In genomic region chr3:188954590-188955208, GRCh38 we compare ENCODE assay signal across 8 cellular contexts.
DNase-seq lines count a peak whose midpoint lies in the region; ATAC-seq lines count a peak whose summit lies in the region.

No MANE protein-coding gene starts in this region.

- DNase-seq in ELR (ENCODE audit: low read depth) (peak; percentile 86), HK-2 (ENCODE audit: unreplicated experiment) (peak; percentile 86), NCI-H82 (lab: John Stamatoyannopoulos, UW) (peak; percentile 87), midbrain (lab: John Stamatoyannopoulos, UW) (peak; percentile 93)
- DNase-seq in activated CD8-positive, alpha-beta T cell treated with anti-CD3 and anti-CD28 coated beads, Interleukin-2, amount 10 ng/mL, durations not matched to agents 7 days and 5 days, result peak; percentile 80
- peak; percentile 66 to 68 (median 68) for DNase-seq in effector memory CD8-positive, alpha-beta T cell
- DNase-seq in stimulated activated CD8-positive, alpha-beta memory T cell treated with anti-CD3 and anti-CD28 coated beads, Interleukin-4, amount 100 ng/mL, for 1 hour (ENCODE audit: low read depth in 2 of 2, low spot score in 1 of 2), result peak; percentile 34 to 56

- ATAC-seq in activated CD8-positive, alpha-beta T cell treated with anti-CD3 and anti-CD28 coated beads, Interleukin-2, amount 10 ng/mL, durations not matched to agents 7 days and 5 days, result peak; percentile 69
- peak; percentile 84 for ATAC-seq in effector memory CD8-positive, alpha-beta T cell (replicated peaks)
- ATAC-seq in HG02852 (IDR thresholded peaks at IDR 0.05; ENCODE audit: unreplicated experiment), result no peak

- H3K27ac Mint-ChIP-seq in activated CD8-positive, alpha-beta T cell treated with anti-CD3 and anti-CD28 coated beads, Interleukin-2, amount 10 ng/mL, durations not matched to agents 7 days and 5 days, result no peak overlapping the region
- no peak overlapping the region for H3K27ac Mint-ChIP-seq in effector memory CD8-positive, alpha-beta T cell

- CTCF ChIA-PET in activated CD8-positive, alpha-beta T cell treated with anti-CD3 and anti-CD28 coated beads, Interleukin-2, amount 10 ng/mL, durations not matched to agents 7 days and 5 days (lab: Charles Lee), result interaction anchor here (0.6 to 20.0 kb wide), 94 partner anchors 9 to 1587 kb away, joined by 3 to 552 read pairs (median 4); partner anchors contain the start of genes BCL6 and RTP4

- no peaks in the 10 kb centered on the region for H3K36me3 Mint-ChIP-seq in activated CD8-positive, alpha-beta T cell treated with anti-CD3 and anti-CD28 coated beads, Interleukin-2, amount 10 ng/mL, durations not matched to agents 7 days and 5 days (ENCODE audit: low read depth)
- no peaks in the 10 kb centered on the region for H3K36me3 Mint-ChIP-seq in effector memory CD8-positive, alpha-beta T cell (ENCODE audit: insufficient read depth)

- POLR2A ChIA-PET in activated CD8-positive, alpha-beta T cell treated with anti-CD3 and anti-CD28 coated beads, Interleukin-2, amount 10 ng/mL, durations not matched to agents 7 days and 5 days (lab: Charles Lee), result interaction anchor here (1.0 to 4.9 kb wide), 3 partner anchors 401 to 1215 kb away, joined by 3 to 40 read pairs (median 28); partner anchors contain the start of gene BCL6

- H3K9me3 Mint-ChIP-seq in activated CD8-positive, alpha-beta T cell treated with anti-CD3 and anti-CD28 coated beads, Interleukin-2, amount 10 ng/mL, durations not matched to agents 7 days and 5 days (ENCODE audit: insufficient read depth), result no peaks in the 10 kb centered on the region
- no peaks in the 10 kb centered on the region for H3K9me3 Mint-ChIP-seq in effector memory CD8-positive, alpha-beta T cell

- no peaks in the 10 kb centered on the region for H3K27me3 Mint-ChIP-seq in activated CD8-positive, alpha-beta T cell treated with anti-CD3 and anti-CD28 coated beads, Interleukin-2, amount 10 ng/mL, durations not matched to agents 7 days and 5 days (ENCODE audit: low read depth)
- peaks cover 0 to 3% of the 10 kb centered on the region in 2 donors for H3K27me3 Mint-ChIP-seq in effector memory CD8-positive, alpha-beta T cell

- H3K4me3 Mint-ChIP-seq in activated CD8-positive, alpha-beta T cell treated with anti-CD3 and anti-CD28 coated beads, Interleukin-2, amount 10 ng/mL, durations not matched to agents 7 days and 5 days, result no peak overlapping the region
- no peak overlapping the region for H3K4me3 Mint-ChIP-seq in effector memory CD8-positive, alpha-beta T cell

- peaks cover 16% of the 10 kb centered on the region for H3K4me1 Mint-ChIP-seq in activated CD8-positive, alpha-beta T cell treated with anti-CD3 and anti-CD28 coated beads, Interleukin-2, amount 10 ng/mL, durations not matched to agents 7 days and 5 days (ENCODE audit: low read depth)
- H3K4me1 Mint-ChIP-seq in effector memory CD8-positive, alpha-beta T cell (ENCODE audit: low read depth in 2 of 2), result no peaks in the 10 kb centered on the region
